25 cellular contexts compared by ENCODE assay signal in the genomic region with DNA sequence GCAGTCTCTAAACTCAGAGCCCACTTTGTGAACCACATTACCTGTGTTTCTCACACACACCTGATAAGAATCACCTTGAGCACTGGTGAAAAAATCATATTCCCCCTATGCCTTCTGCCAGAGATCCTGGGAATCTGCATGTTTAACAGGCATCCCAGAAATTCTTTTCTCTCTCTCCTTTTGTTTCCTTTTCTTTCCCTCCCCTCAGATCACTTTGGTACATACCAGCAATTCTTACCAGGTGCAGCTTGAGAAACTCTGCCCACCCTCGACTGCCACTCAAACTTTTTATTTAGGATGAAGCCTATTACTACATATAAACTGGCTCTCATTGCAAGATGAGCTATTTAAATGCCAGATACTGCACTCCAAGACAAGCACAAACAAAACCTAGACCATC.
"Had no signal": no experiment of that assay in that cellular context is flagged by ENCODE, and none has a peak within 500 bp of the region (broad histone marks: within the 10 kb centered on the region; RNA-seq: fewer than 3 reads in every experiment).

No MANE protein-coding gene starts in this region.

- H3K36me3 Mint-ChIP-seq: activated naive CD4-positive, alpha-beta T cell treated with anti-CD3 and anti-CD28 coated beads, Interleukin-2, amount 10 ng/mL, durations not matched to agents 7 days and 5 days; stimulated activated effector memory CD8-positive, alpha-beta T cell treated with anti-CD3 and anti-CD28 coated beads, Interleukin-12 subunit alpha, Interleukin-12 subunit beta, amount 100 ng/mL, for 72 hours had no signal

- H3K9me3 Mint-ChIP-seq: activated naive CD4-positive, alpha-beta T cell treated with anti-CD3 and anti-CD28 coated beads, Interleukin-2, amount 10 ng/mL, durations not matched to agents 7 days and 5 days; endodermal cell; stimulated activated effector memory CD8-positive, alpha-beta T cell treated with anti-CD3 and anti-CD28 coated beads, Interleukin-12 subunit alpha, Interleukin-12 subunit beta, amount 100 ng/mL, for 72 hours; stimulated activated naive CD8-positive, alpha-beta T cell treated with anti-CD3 and anti-CD28 coated beads, Interleukin-15, Interleukin-2, amounts not matched to agents 100 ng/mL and 50 ng/mL, for 24 hours had no signal

- H3K36me3 ChIP-seq: left lung, lower lobe of right lung, ovary, right lobe of liver, thoracic aorta, upper lobe of left lung, vagina had no signal

- DNase-seq: activated CD4-positive, alpha-beta T cell treated with anti-CD3 and anti-CD28 coated beads for 4 hours; activated CD4-positive, alpha-beta T cell treated with anti-CD3 and anti-CD28 coated beads, Interleukin-2, amount 50 U/mL, for 4 hours; activated effector memory CD4-positive, alpha-beta T cell treated with Interleukin-2 at 50 U/mL for 16 hours; activated naive CD4-positive, alpha-beta T cell treated with anti-CD3 and anti-CD28 coated beads, Interleukin-2, amount 10 ng/mL, durations not matched to agents 7 days and 5 days; activated T-cell treated with anti-CD3 and anti-CD28 coated beads for 4 hours; amniotic stem cell; central memory CD4-positive, alpha-beta T cell; endodermal cell; foreskin fibroblast; glutamatergic neuron; kidney glomerular epithelial cell; left lung; lower lobe of right lung; ovary; right lobe of liver; stimulated activated CD4-positive, alpha-beta T cell treated with anti-CD3 and anti-CD28 coated beads, Interleukin-4, amount 100 ng/mL, for 24 hours; upper lobe of left lung had no signal

- H3K27ac Mint-ChIP-seq: activated naive CD4-positive, alpha-beta T cell treated with anti-CD3 and anti-CD28 coated beads, Interleukin-2, amount 10 ng/mL, durations not matched to agents 7 days and 5 days; endodermal cell; progenitor cell of endocrine pancreas; stimulated activated effector memory CD8-positive, alpha-beta T cell treated with anti-CD3 and anti-CD28 coated beads, Interleukin-12 subunit alpha, Interleukin-12 subunit beta, amount 100 ng/mL, for 72 hours; stimulated activated naive CD8-positive, alpha-beta T cell treated with anti-CD3 and anti-CD28 coated beads, Interleukin-15, Interleukin-2, amounts not matched to agents 100 ng/mL and 50 ng/mL, for 24 hours had no signal

- H3K4me1 Mint-ChIP-seq: activated naive CD4-positive, alpha-beta T cell treated with anti-CD3 and anti-CD28 coated beads, Interleukin-2, amount 10 ng/mL, durations not matched to agents 7 days and 5 days had no signal

- H3K4me3 Mint-ChIP-seq: activated naive CD4-positive, alpha-beta T cell treated with anti-CD3 and anti-CD28 coated beads, Interleukin-2, amount 10 ng/mL, durations not matched to agents 7 days and 5 days; endodermal cell; stimulated activated effector memory CD8-positive, alpha-beta T cell treated with anti-CD3 and anti-CD28 coated beads, Interleukin-12 subunit alpha, Interleukin-12 subunit beta, amount 100 ng/mL, for 72 hours; stimulated activated naive CD8-positive, alpha-beta T cell treated with anti-CD3 and anti-CD28 coated beads, Interleukin-15, Interleukin-2, amounts not matched to agents 100 ng/mL and 50 ng/mL, for 24 hours had no signal

- H3K27me3 ChIP-seq: left lung, ovary, right lobe of liver, upper lobe of left lung, vagina had no signal

- ATAC-seq: esophagus mucosa; left lung; lower lobe of right lung; right lobe of liver; stimulated activated effector memory CD8-positive, alpha-beta T cell treated with anti-CD3 and anti-CD28 coated beads, Interleukin-12 subunit alpha, Interleukin-12 subunit beta, amount 100 ng/mL, for 72 hours had no signal

- H3K4me3 ChIP-seq: left lung, lower lobe of right lung, ovary, right lobe of liver, skin epidermis, thoracic aorta, upper lobe of left lung, vagina had no signal

- H3K4me1 ChIP-seq: lower lobe of right lung had no signal

- H3K9me3 ChIP-seq: left lung, lower lobe of right lung, ovary, right lobe of liver, thoracic aorta, upper lobe of left lung, vagina had no signal

- H3K27me3 Mint-ChIP-seq: activated naive CD4-positive, alpha-beta T cell treated with anti-CD3 and anti-CD28 coated beads, Interleukin-2, amount 10 ng/mL, durations not matched to agents 7 days and 5 days; progenitor cell of endocrine pancreas; stimulated activated naive CD8-positive, alpha-beta T cell treated with anti-CD3 and anti-CD28 coated beads, Interleukin-15, Interleukin-2, amounts not matched to agents 100 ng/mL and 50 ng/mL, for 24 hours had no signal

- H3K27ac ChIP-seq: left lung, lower lobe of right lung, ovary, right lobe of liver, skin epidermis, thoracic aorta, upper lobe of left lung, vagina had no signal

- FAIRE-seq: astrocyte had no signal
